Comparison of ENCODE assay signal across 12 cellular contexts in the genomic region with DNA sequence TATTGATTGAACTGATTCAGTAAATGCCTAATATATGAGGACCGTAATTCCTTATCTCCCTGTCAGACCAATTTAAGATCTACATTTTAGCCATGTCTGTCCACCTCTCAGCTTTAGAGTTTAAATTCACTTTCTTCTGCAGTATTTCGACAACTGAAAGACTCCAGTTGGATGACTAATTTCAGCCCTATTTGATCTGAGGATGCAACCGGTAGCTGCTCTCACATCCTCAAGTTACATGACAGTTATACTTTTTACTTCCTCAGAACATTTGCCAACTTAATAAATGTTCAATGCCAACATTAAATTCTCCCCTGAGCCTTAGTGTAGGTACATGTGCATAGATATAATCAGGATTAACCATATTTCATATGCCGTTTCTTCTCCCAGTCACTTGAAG. TPM values are rescaled to one million over a fixed set of nuclear protein-coding genes. Genes with fewer than 3 reads are reported as not detected.
DNase-seq lines count a peak whose midpoint lies in the region; ATAC-seq and TF ChIP-seq lines count a peak whose summit lies in the region.
"Had no signal": no experiment of that assay in that cellular context is flagged by ENCODE, and none has a peak within 500 bp of the region (broad histone marks: within the 10 kb centered on the region; RNA-seq: fewer than 3 reads in every experiment).

No MANE protein-coding gene starts in this region.

- peaks cover 17% of the 10 kb centered on the region for H3K4me1 ChIP-seq in effector memory CD4-positive, alpha-beta T cell (ENCODE audit: control insufficient read depth, insufficient read depth, low read length, poor library complexity, severe bottlenecking)

- peaks cover 0 to 21% of the 10 kb centered on the region in 2 donors for H3K9me3 Mint-ChIP-seq in activated naive CD4-positive, alpha-beta T cell treated with anti-CD3 and anti-CD28 coated beads, Interleukin-2, amount 50 U/mL, for 72 hours

- no peaks in the 10 kb centered on the region for H3K9me3 ChIP-seq in effector memory CD4-positive, alpha-beta T cell (ENCODE audit: control insufficient read depth, low read length)

- intact Hi-C loops in posterior vena cava (cut with DNase I) = no loop called here

- no peaks in the 10 kb centered on the region for H3K27me3 ChIP-seq in effector memory CD4-positive, alpha-beta T cell (replicated peaks; ENCODE audit: control insufficient read depth, insufficient read depth, low read length, poor library complexity, severe bottlenecking)

- no peak for DNase-seq in activated naive CD4-positive, alpha-beta T cell treated with anti-CD3 and anti-CD28 coated beads, Interleukin-2, amount 50 U/mL, for 72 hours (ENCODE audit: low spot score in 2 of 2)
- DNase-seq in foreskin fibroblast (no peak), SW 1271 (lab: John Stamatoyannopoulos, UW) (no peak), posterior vena cava (ENCODE audit: low spot score) (no peak)
- DNase-seq in effector memory CD4-positive, alpha-beta T cell = no peak
- DNase-seq: IMR-90, left ventricle myocardium inferior had no signal

- no peak overlapping the region for H3K4me3 ChIP-seq in foreskin fibroblast (ENCODE audit: low read depth in 1 of 2, low read length in 2 of 2)
- H3K4me3 ChIP-seq in effector memory CD4-positive, alpha-beta T cell (ENCODE audit: insufficient read depth, low read depth, low read length, poor library complexity, severe bottlenecking) = no peak overlapping the region
- H3K4me3 ChIP-seq: left ventricle myocardium inferior, skin epidermis had no signal

- H3K27ac ChIP-seq in effector memory CD4-positive, alpha-beta T cell (ENCODE audit: insufficient read depth, low read length, poor library complexity, severe bottlenecking) = no peak overlapping the region
- H3K27ac ChIP-seq: left ventricle myocardium inferior had no signal

- H3K36me3 ChIP-seq in effector memory CD4-positive, alpha-beta T cell (ENCODE audit: control insufficient read depth, insufficient read depth, low read length) = no peaks in the 10 kb centered on the region
- H3K36me3 ChIP-seq: left ventricle myocardium inferior had no signal

- no peak for TF ChIP-seq CTCF in foreskin fibroblast (IDR thresholded peaks at IDR 0.05; ENCODE audit: low read depth, low read length)

- peak; percentile 81 for ATAC-seq in GM18867 (IDR thresholded peaks at IDR 0.05; ENCODE audit: unreplicated experiment)
- peak; percentile 55 for ATAC-seq in GM21619 (IDR thresholded peaks at IDR 0.05; ENCODE audit: unreplicated experiment)
- ATAC-seq in HG03439 (IDR thresholded peaks at IDR 0.05; ENCODE audit: unreplicated experiment) = peak; percentile 66
- ATAC-seq in activated naive CD4-positive, alpha-beta T cell treated with anti-CD3 and anti-CD28 coated beads, Interleukin-2, amount 50 U/mL, for 72 hours = peak; percentile 34 to 54
- ATAC-seq: Panc1 had no signal

- peaks cover 0 to 20% of the 10 kb centered on the region in 2 donors for H3K36me3 Mint-ChIP-seq in activated naive CD4-positive, alpha-beta T cell treated with anti-CD3 and anti-CD28 coated beads, Interleukin-2, amount 50 U/mL, for 72 hours

- H3K27ac Mint-ChIP-seq in activated naive CD4-positive, alpha-beta T cell treated with anti-CD3 and anti-CD28 coated beads, Interleukin-2, amount 50 U/mL, for 72 hours = no peak overlapping the region

RNA-seq across cellular contexts. Expression of a gene that starts 2.5 kb away (rescaled TPM):
- total RNA-seq in activated naive CD4-positive, alpha-beta T cell treated with anti-CD3 and anti-CD28 coated beads, Interleukin-2, amount 50 U/mL, for 72 hours = 1 to 10 TPM in 1 of 2 donors, under 1 TPM in 1; 0.43 to 1.8 TPM
- total RNA-seq in posterior vena cava = not detected
- total RNA-seq: IMR-90, left ventricle myocardium inferior had no signal
